ENCODE assay signal across 2 cellular contexts in the genomic region with DNA sequence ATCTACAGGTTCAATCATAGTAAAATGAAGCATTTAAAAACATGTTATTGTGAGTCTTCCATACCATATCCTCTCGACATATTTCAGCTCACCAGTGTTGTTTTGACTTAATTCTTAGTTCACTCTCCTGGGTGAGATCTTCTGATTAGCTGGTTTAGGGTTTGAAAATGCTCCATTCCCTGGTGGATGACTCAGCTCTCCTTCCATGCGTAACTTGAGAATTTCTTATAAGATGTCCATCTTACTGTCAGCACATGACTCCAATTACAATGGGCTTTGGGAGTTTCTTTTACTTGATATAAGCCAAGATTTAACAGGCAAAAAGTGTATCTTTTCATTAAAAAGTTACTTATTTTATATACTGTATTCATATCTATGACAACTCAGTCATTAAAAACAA.
TF ChIP-seq lines count a peak whose summit lies in the region.

No MANE protein-coding gene starts in this region.

TF ChIP-seq in HCT116, 20 proteins besides CTCF, POLR2A, EP300 and RAD21:
- no peak for TF ChIP-seq ELF1 (IDR thresholded peaks at IDR 0.05; ENCODE audit: borderline replicate concordance, low read depth)
- TF ChIP-seq, protein P1, sequence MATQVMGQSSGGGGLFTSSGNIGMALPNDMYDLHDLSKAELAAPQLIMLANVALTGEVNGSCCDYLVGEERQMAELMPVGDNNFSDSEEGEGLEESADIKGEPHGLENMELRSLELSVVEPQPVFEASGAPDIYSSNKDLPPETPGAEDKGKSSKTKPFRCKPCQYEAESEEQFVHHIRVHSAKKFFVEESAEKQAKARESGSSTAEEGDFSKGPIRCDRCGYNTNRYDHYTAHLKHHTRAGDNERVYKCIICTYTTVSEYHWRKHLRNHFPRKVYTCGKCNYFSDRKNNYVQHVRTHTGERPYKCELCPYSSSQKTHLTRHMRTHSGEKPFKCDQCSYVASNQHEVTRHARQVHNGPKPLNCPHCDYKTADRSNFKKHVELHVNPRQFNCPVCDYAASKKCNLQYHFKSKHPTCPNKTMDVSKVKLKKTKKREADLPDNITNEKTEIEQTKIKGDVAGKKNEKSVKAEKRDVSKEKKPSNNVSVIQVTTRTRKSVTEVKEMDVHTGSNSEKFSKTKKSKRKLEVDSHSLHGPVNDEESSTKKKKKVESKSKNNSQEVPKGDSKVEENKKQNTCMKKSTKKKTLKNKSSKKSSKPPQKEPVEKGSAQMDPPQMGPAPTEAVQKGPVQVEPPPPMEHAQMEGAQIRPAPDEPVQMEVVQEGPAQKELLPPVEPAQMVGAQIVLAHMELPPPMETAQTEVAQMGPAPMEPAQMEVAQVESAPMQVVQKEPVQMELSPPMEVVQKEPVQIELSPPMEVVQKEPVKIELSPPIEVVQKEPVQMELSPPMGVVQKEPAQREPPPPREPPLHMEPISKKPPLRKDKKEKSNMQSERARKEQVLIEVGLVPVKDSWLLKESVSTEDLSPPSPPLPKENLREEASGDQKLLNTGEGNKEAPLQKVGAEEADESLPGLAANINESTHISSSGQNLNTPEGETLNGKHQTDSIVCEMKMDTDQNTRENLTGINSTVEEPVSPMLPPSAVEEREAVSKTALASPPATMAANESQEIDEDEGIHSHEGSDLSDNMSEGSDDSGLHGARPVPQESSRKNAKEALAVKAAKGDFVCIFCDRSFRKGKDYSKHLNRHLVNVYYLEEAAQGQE (IDR thresholded peaks at IDR 0.05; ENCODE audit: low read depth) = no peak
- TF ChIP-seq CEBPB (IDR thresholded peaks at IDR 0.05; ENCODE audit: low read depth) = no peak
TF ChIP-seq in HCT116: peak in this region for 0.

TF ChIP-seq in H1, 55 proteins besides CTCF, POLR2A, EP300 and RAD21:
- TF ChIP-seq, protein P2, sequence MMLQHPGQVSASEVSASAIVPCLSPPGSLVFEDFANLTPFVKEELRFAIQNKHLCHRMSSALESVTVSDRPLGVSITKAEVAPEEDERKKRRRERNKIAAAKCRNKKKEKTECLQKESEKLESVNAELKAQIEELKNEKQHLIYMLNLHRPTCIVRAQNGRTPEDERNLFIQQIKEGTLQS (IDR thresholded peaks at IDR 0.05; ENCODE audit: insufficient read depth, low read depth, low read length) = no peak
- TF ChIP-seq POU5F1 (IDR thresholded peaks at IDR 0.05; ENCODE audit: low read depth, low read length) (no peak), MAFK (IDR thresholded peaks at IDR 0.05; ENCODE audit: low read depth, low read length) (no peak), BACH1 (IDR thresholded peaks at IDR 0.05; ENCODE audit: low read length) (no peak), NRF1 (IDR thresholded peaks at IDR 0.05; ENCODE audit: low read depth, low read length) (no peak), SIN3A (conservative IDR thresholded peaks at IDR 0.05 in 1 of 2, IDR thresholded peaks at IDR 0.05 in 1 of 2; ENCODE audit: low read depth in 1 of 2, low read length in 2 of 2) (no peak), POLR2AphosphoS5 (IDR thresholded peaks at IDR 0.05; ENCODE audit: low read depth, low read length) (no peak), SUZ12 (IDR thresholded peaks at IDR 0.05; ENCODE audit: low read length) (no peak), EGR1 (IDR thresholded peaks at IDR 0.05; ENCODE audit: borderline replicate concordance, low read depth, low read length) (no peak), RBBP5 (IDR thresholded peaks at IDR 0.05; ENCODE audit: borderline replicate concordance, low read depth, low read length) (no peak), TAF7 (optimal IDR thresholded peaks at IDR 0.05; ENCODE audit: borderline replicate concordance, low read depth, low read length) (no peak), RFX5 (IDR thresholded peaks at IDR 0.05; ENCODE audit: borderline replicate concordance, low read depth, low read length) (no peak), GABPA (IDR thresholded peaks at IDR 0.05; ENCODE audit: borderline replicate concordance, insufficient read depth, low read length) (no peak), SP2 (IDR thresholded peaks at IDR 0.05; ENCODE audit: low read length) (no peak), CEBPB (IDR thresholded peaks at IDR 0.05; ENCODE audit: low read depth, low read length) (no peak), HDAC6 (IDR thresholded peaks at IDR 0.05; ENCODE audit: low read depth, low read length) (no peak), SAP30 (IDR thresholded peaks at IDR 0.05; ENCODE audit: insufficient read depth, insufficient replicate concordance, low read length) (no peak)
